1 cellular context compared by ENCODE assay signal in the genomic region with DNA sequence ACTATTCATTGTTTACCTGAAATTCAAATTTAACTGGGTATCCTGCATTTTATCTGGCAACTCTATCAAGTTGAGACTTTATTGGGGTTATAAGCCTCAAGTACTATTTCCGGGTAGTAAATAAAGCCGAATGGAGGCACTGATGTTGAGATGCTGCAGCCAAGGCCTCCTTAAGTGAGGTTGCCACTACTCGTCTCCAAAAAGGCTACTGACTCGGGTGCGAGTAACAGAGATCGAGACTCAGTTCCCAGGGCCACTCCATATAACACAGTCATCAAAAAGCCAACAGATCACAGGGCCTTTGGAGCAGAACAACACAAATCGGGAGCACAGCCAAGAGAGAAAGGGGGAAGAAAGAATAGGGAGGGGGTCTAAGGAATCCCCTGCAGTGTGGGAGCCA.
TF ChIP-seq lines count a peak whose summit lies in the region.

No MANE protein-coding gene starts in this region.

TF ChIP-seq in HEK293, 187 proteins besides CTCF, POLR2A, EP300 and RAD21 (continued from another document):
- TF ChIP-seq, protein P1, sequence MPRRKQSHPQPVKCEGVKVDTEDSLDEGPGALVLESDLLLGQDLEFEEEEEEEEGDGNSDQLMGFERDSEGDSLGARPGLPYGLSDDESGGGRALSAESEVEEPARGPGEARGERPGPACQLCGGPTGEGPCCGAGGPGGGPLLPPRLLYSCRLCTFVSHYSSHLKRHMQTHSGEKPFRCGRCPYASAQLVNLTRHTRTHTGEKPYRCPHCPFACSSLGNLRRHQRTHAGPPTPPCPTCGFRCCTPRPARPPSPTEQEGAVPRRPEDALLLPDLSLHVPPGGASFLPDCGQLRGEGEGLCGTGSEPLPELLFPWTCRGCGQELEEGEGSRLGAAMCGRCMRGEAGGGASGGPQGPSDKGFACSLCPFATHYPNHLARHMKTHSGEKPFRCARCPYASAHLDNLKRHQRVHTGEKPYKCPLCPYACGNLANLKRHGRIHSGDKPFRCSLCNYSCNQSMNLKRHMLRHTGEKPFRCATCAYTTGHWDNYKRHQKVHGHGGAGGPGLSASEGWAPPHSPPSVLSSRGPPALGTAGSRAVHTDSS (tag by site-specific recombination; IDR thresholded peaks at IDR 0.05) = no peak
- no peak for TF ChIP-seq ZNF37A (tag by site-specific recombination; IDR thresholded peaks at IDR 0.05)
- TF ChIP-seq, protein P2, sequence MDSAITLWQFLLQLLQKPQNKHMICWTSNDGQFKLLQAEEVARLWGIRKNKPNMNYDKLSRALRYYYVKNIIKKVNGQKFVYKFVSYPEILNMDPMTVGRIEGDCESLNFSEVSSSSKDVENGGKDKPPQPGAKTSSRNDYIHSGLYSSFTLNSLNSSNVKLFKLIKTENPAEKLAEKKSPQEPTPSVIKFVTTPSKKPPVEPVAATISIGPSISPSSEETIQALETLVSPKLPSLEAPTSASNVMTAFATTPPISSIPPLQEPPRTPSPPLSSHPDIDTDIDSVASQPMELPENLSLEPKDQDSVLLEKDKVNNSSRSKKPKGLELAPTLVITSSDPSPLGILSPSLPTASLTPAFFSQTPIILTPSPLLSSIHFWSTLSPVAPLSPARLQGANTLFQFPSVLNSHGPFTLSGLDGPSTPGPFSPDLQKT (IDR thresholded peaks at IDR 0.05; ENCODE audit: borderline replicate concordance, low read depth, low read length) = no peak
- TF ChIP-seq GLIS2 (tag by site-specific recombination; IDR thresholded peaks at IDR 0.05) = no peak
- no peak for TF ChIP-seq ZNF473 (tag by site-specific recombination; IDR thresholded peaks at IDR 0.05)
- TF ChIP-seq, protein P3, sequence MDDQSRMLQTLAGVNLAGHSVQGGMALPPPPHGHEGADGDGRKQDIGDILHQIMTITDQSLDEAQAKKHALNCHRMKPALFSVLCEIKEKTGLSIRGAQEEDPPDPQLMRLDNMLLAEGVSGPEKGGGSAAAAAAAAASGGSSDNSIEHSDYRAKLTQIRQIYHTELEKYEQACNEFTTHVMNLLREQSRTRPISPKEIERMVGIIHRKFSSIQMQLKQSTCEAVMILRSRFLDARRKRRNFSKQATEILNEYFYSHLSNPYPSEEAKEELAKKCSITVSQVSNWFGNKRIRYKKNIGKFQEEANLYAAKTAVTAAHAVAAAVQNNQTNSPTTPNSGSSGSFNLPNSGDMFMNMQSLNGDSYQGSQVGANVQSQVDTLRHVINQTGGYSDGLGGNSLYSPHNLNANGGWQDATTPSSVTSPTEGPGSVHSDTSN (CRISPR knock-in tag; IDR thresholded peaks at IDR 0.05) = no peak
- TF ChIP-seq WT1 (tag by site-specific recombination; IDR thresholded peaks at IDR 0.05) = no peak
- no peak for TF ChIP-seq SP3 (tag by site-specific recombination; IDR thresholded peaks at IDR 0.05)
- no peak for TF ChIP-seq ZNF416 (tag by site-specific recombination; IDR thresholded peaks at IDR 0.05)
- no peak for TF ChIP-seq KLF10 (tag by site-specific recombination; IDR thresholded peaks at IDR 0.05)
- TF ChIP-seq ZNF248 (tag by site-specific recombination; IDR thresholded peaks at IDR 0.05) = no peak
- TF ChIP-seq ZNF561 (tag by site-specific recombination; IDR thresholded peaks at IDR 0.05; ENCODE audit: borderline replicate concordance) = no peak
- no peak for TF ChIP-seq ZNF529 (tag by site-specific recombination; IDR thresholded peaks at IDR 0.05; ENCODE audit: insufficient replicate concordance)
